18 cellular contexts compared by ENCODE assay signal in the genomic region with DNA sequence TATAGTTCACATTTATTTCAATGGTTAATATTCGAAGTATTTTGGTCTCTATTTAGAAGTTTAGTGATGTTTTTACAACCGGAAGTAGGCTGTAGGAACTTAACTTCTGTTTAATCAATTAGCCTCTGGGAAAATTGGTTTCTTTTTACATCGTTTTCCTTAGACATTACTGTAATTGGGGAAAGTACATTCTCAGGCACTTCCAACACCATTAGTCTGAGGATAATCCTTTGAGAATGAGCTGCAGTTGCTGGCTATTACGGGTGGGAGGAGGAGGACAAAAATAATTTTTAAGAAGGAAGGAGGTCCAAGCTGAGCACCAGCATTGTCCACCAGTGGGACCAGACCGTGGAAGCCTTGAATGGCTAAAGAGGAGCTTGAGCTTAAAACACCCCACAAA.
A peak's percentile ranks its signal among the peaks of the same experiment; 100 is the strongest.
DNase-seq lines count a peak whose midpoint lies in the region; ATAC-seq, FAIRE-seq and TF ChIP-seq lines count a peak whose summit lies in the region.
"Had no signal": no experiment of that assay in that cellular context is flagged by ENCODE, and none has a peak within 500 bp of the region (broad histone marks: within the 10 kb centered on the region; RNA-seq: fewer than 3 reads in every experiment).

No MANE protein-coding gene starts in this region.

- DNase-seq in NCI-H82 (lab: John Stamatoyannopoulos, UW) (peak; percentile 4), NCI-H82 treated with DMSO at 0.1 percent for 48 hours (lab: John Stamatoyannopoulos, UW; ENCODE audit: unreplicated experiment) (no peak), K562 (ENCODE audit: extremely low read depth in 1 of 4, low spot score in 3 of 4) (no peak), osteocyte (ENCODE audit: extremely low spot score, unreplicated experiment) (peak; percentile 44), glutamatergic neuron (no peak), HuH-7 (ENCODE audit: low spot score) (no peak), CD14-positive monocyte (ENCODE audit: low spot score) (no peak)
- DNase-seq in stimulated activated effector memory CD8-positive, alpha-beta T cell treated with anti-CD3 and anti-CD28 coated beads, Interleukin-12 subunit alpha, Interleukin-12 subunit beta, amount 100 ng/mL, for 72 hours (ENCODE audit: low spot score in 2 of 2): no peak
- DNase-seq: Calu3; CD8-positive, alpha-beta T cell; DMS79 treated with DMSO at 0.1 percent for 48 hours; HCEC 1CT had no signal

- no TSS peak for BruUV-seq in K562 (replicated peaks; lab: Mats Ljungman, UMichigan)

- H3K9me3 Mint-ChIP-seq in osteocyte (ENCODE audit: unreplicated experiment) (no peaks in the 10 kb centered on the region), glutamatergic neuron (ENCODE audit: unreplicated experiment) (peaks cover 5% of the 10 kb centered on the region), CD14-positive monocyte (peaks cover 11 to 28% (median 23%) of the 10 kb centered on the region in 7 donors)
- no peaks in the 10 kb centered on the region for H3K9me3 Mint-ChIP-seq in stimulated activated effector memory CD8-positive, alpha-beta T cell treated with anti-CD3 and anti-CD28 coated beads, Interleukin-12 subunit alpha, Interleukin-12 subunit beta, amount 100 ng/mL, for 72 hours
- H3K9me3 Mint-ChIP-seq: CD8-positive, alpha-beta T cell had no signal

- TF ChIP-seq CTCF in K562 (IDR thresholded peaks at IDR 0.05 in 2 of 3, conservative IDR thresholded peaks at IDR 0.05 in 1 of 3; ENCODE audit: insufficient read depth in 2 of 3, low read depth in 1 of 3, low read length in 3 of 3) (no peak), osteocyte (IDR thresholded peaks at IDR 0.05) (no peak), glutamatergic neuron (IDR thresholded peaks at IDR 0.05; ENCODE audit: partially characterized antibody, unreplicated experiment) (no peak), CD14-positive monocyte (IDR thresholded peaks at IDR 0.05) (no peak)

- no peak overlapping the region for H3K4me2 ChIP-seq in K562 (ENCODE audit: insufficient read depth, low read length)
- H3K4me2 ChIP-seq: BLaER1, GM23338 had no signal

- no peak overlapping the region for H3K27ac ChIP-seq in K562 (ENCODE audit: extremely low read depth, low read depth, low read length)
- H3K27ac ChIP-seq: 22Rv1, BLaER1 had no signal

- H3K4me3 ChIP-seq in K562: no peak overlapping the region
- H3K4me3 ChIP-seq: BLaER1, GM12878, GM23338 had no signal

- intact Hi-C loops in K562 (cut with micrococcal nuclease) (no loop called here), CD14-positive monocyte (cut with micrococcal nuclease) (no loop called here)

- H3K36me3 Mint-ChIP-seq in osteocyte (ENCODE audit: unreplicated experiment) (no peaks in the 10 kb centered on the region), glutamatergic neuron (ENCODE audit: unreplicated experiment) (no peaks in the 10 kb centered on the region), CD14-positive monocyte (peaks cover 0 to 3% of the 10 kb centered on the region in 2 donors)
- no peaks in the 10 kb centered on the region for H3K36me3 Mint-ChIP-seq in stimulated activated effector memory CD8-positive, alpha-beta T cell treated with anti-CD3 and anti-CD28 coated beads, Interleukin-12 subunit alpha, Interleukin-12 subunit beta, amount 100 ng/mL, for 72 hours
- H3K36me3 Mint-ChIP-seq: CD8-positive, alpha-beta T cell had no signal

- TF ChIP-seq RAD21 in K562 (CRISPR knock-in tag; conservative IDR thresholded peaks at IDR 0.05 in 1 of 2, IDR thresholded peaks at IDR 0.05 in 1 of 2): no peak

- in situ Hi-C loops in K562 (cut with MboI): no loop called here

- H3K4me1 ChIP-seq in K562 (replicated peaks in 1 of 2; ENCODE audit: control insufficient read depth in 2 of 2, insufficient read depth in 2 of 2, low read length in 2 of 2): peaks cover 0 to 3% of the 10 kb centered on the region in 2 experiments; a peak in 2 of 5 replicates
- H3K4me1 ChIP-seq: BLaER1 had no signal

- no peak for FAIRE-seq in K562 (lab: Jason Lieb, UNC)
- FAIRE-seq: GM12878, H54, HTR-8/SVneo had no signal

- no peak for TF ChIP-seq POLR2A in K562 (conservative IDR thresholded peaks at IDR 0.05)

- no peak for ATAC-seq in K562
- ATAC-seq in stimulated activated effector memory CD8-positive, alpha-beta T cell treated with anti-CD3 and anti-CD28 coated beads, Interleukin-12 subunit alpha, Interleukin-12 subunit beta, amount 100 ng/mL, for 72 hours: no peak
- ATAC-seq: CD8-positive, alpha-beta T cell; GM12878; GM23338 had no signal

- no peaks in the 10 kb centered on the region for H3K27me3 ChIP-seq in K562 (ENCODE audit: control insufficient read depth in 2 of 2, insufficient read depth in 2 of 2, low read length in 2 of 2)
- H3K27me3 ChIP-seq: BLaER1 had no signal

- no peaks in the 10 kb centered on the region for H3K79me2 ChIP-seq in K562 (ENCODE audit: control insufficient read depth, insufficient read depth, low read length)

- H3K9me1 ChIP-seq in K562 (ENCODE audit: control insufficient read depth, insufficient read depth, low read length): no peaks in the 10 kb centered on the region

- no peaks in the 10 kb centered on the region for H3K36me3 ChIP-seq in K562 (ENCODE audit: control insufficient read depth, insufficient read depth, low read length)
- H3K36me3 ChIP-seq: BLaER1 had no signal

- WGBS in K562 (ENCODE audit: insufficient coverage, low coverage, missing lambda C conversion rate): 36% methylated on average over 5 of the region's 5 CpGs

- H2AFZ ChIP-seq in K562 (ENCODE audit: low read depth, low read length): peak overlapping the region; percentile 47

- H3K4me3 Mint-ChIP-seq in osteocyte (ENCODE audit: unreplicated experiment): no peak overlapping the region
- H3K4me3 Mint-ChIP-seq in stimulated activated effector memory CD8-positive, alpha-beta T cell treated with anti-CD3 and anti-CD28 coated beads, Interleukin-12 subunit alpha, Interleukin-12 subunit beta, amount 100 ng/mL, for 72 hours: no peak overlapping the region
- no peak overlapping the region for H3K4me3 Mint-ChIP-seq in glutamatergic neuron (ENCODE audit: unreplicated experiment)
- no peak overlapping the region for H3K4me3 Mint-ChIP-seq in CD14-positive monocyte
- H3K4me3 Mint-ChIP-seq: CD8-positive, alpha-beta T cell; GM23338 had no signal

- no peaks in the 10 kb centered on the region for H3K27me3 Mint-ChIP-seq in osteocyte (ENCODE audit: unreplicated experiment)
- peaks cover 7% of the 10 kb centered on the region for H3K27me3 Mint-ChIP-seq in glutamatergic neuron (ENCODE audit: unreplicated experiment)
- peaks cover 0 to 3% (median 2%) of the 10 kb centered on the region in 3 donors for H3K27me3 Mint-ChIP-seq in CD14-positive monocyte (ENCODE audit: low read depth in 3 of 3)

- no peak overlapping the region for H3K9ac ChIP-seq in K562 (ENCODE audit: insufficient read depth in 1 of 2, low read depth in 2 of 2, low read length in 2 of 2)
- H3K9ac ChIP-seq: BLaER1 had no signal

- CTCF ChIA-PET in K562 (lab: Yijun Ruan, JAX; ENCODE audit: low intra/inter-chr PET ratio): no interaction called here

- peaks cover 14% of the 10 kb centered on the region for H3K9me3 ChIP-seq in K562 (replicated peaks; ENCODE audit: control insufficient read depth, insufficient read depth, low read depth, low read length)

- no peak for TF ChIP-seq EP300 in K562 (IDR thresholded peaks at IDR 0.05; ENCODE audit: low read length)

- POLR2A ChIA-PET in K562 (lab: Yijun Ruan, JAX): interaction anchor here (0.9 to 1.1 kb wide), 3 partner anchors 8 to 63 kb away, joined by 3 to 4 read pairs (median 3); no protein-coding TSS in a partner anchor

- H3K27ac Mint-ChIP-seq in osteocyte (ENCODE audit: unreplicated experiment) (no peak overlapping the region), glutamatergic neuron (ENCODE audit: unreplicated experiment) (no peak overlapping the region), CD14-positive monocyte (peak overlapping the region in 1 of 7 donors; percentile 42)
- peak overlapping the region; percentile 23 for H3K27ac Mint-ChIP-seq in stimulated activated effector memory CD8-positive, alpha-beta T cell treated with anti-CD3 and anti-CD28 coated beads, Interleukin-12 subunit alpha, Interleukin-12 subunit beta, amount 100 ng/mL, for 72 hours
- H3K27ac Mint-ChIP-seq: CD8-positive, alpha-beta T cell; GM23338 had no signal

- H4K20me1 ChIP-seq in K562 (replicated peaks; ENCODE audit: control insufficient read depth, insufficient read depth, low read length): no peaks in the 10 kb centered on the region
- H4K20me1 ChIP-seq: BLaER1 had no signal

- H3K4me1 Mint-ChIP-seq in osteocyte (ENCODE audit: unreplicated experiment) (peaks cover 19% of the 10 kb centered on the region), glutamatergic neuron (ENCODE audit: low read depth, unreplicated experiment) (peaks cover 9% of the 10 kb centered on the region), CD14-positive monocyte (peaks cover 13% of the 10 kb centered on the region)
- H3K4me1 Mint-ChIP-seq in stimulated activated effector memory CD8-positive, alpha-beta T cell treated with anti-CD3 and anti-CD28 coated beads, Interleukin-12 subunit alpha, Interleukin-12 subunit beta, amount 100 ng/mL, for 72 hours: peaks cover 24% of the 10 kb centered on the region

TF ChIP-seq in K562, 482 proteins besides CTCF, POLR2A, EP300 and RAD21 (continues in another document):
- TF ChIP-seq ZNF507 (tag; conservative IDR thresholded peaks at IDR 0.05): no peak
- no peak for TF ChIP-seq SMAD1 (IDR thresholded peaks at IDR 0.05; ENCODE audit: low read depth, low read length, partially characterized antibody)
- TF ChIP-seq TBL1XR1 (IDR thresholded peaks at IDR 0.05; ENCODE audit: low read length in 2 of 2): no peak
- TF ChIP-seq ZNF124 (CRISPR knock-in tag; IDR thresholded peaks at IDR 0.05): no peak
- no peak for TF ChIP-seq ZNF699 (CRISPR knock-in tag; IDR thresholded peaks at IDR 0.05; ENCODE audit: insufficient replicate concordance)
- TF ChIP-seq, protein P1, sequence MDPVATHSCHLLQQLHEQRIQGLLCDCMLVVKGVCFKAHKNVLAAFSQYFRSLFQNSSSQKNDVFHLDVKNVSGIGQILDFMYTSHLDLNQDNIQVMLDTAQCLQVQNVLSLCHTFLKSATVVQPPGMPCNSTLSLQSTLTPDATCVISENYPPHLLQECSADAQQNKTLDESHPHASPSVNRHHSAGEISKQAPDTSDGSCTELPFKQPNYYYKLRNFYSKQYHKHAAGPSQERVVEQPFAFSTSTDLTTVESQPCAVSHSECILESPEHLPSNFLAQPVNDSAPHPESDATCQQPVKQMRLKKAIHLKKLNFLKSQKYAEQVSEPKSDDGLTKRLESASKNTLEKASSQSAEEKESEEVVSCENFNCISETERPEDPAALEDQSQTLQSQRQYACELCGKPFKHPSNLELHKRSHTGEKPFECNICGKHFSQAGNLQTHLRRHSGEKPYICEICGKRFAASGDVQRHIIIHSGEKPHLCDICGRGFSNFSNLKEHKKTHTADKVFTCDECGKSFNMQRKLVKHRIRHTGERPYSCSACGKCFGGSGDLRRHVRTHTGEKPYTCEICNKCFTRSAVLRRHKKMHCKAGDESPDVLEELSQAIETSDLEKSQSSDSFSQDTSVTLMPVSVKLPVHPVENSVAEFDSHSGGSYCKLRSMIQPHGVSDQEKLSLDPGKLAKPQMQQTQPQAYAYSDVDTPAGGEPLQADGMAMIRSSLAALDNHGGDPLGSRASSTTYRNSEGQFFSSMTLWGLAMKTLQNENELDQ (CRISPR knock-in tag; IDR thresholded peaks at IDR 0.05; ENCODE audit: borderline replicate concordance): no peak
- TF ChIP-seq TAF1 (IDR thresholded peaks at IDR 0.05; ENCODE audit: control insufficient read depth, extremely low read depth, insufficient read depth, low read length, severe bottlenecking): no peak

Comparison
In these comparisons a context has a peak if more than half of its experiments do, and no peak if none do; other contexts are left out.
1. DNase-seq: peak in NCI-H82 (single experiment) and osteocyte (single experiment); none in NCI-H82 treated with DMSO at 0.1 percent for 48 hours (single experiment), K562 (0 of 4), stimulated activated effector memory CD8-positive, alpha-beta T cell treated with anti-CD3 and anti-CD28 coated beads, Interleukin-12 subunit alpha, Interleukin-12 subunit beta, amount 100 ng/mL, for 72 hours (0 of 2), glutamatergic neuron (single experiment), HuH-7 (single experiment) and CD14-positive monocyte (single experiment).